In genomic region chr10:91909178-91909677, GRCh38 we compare ENCODE assay signal across 8 cellular contexts. TPM values are rescaled to one million over a fixed set of nuclear protein-coding genes. Genes with fewer than 3 reads are reported as not detected.
DNase-seq lines count a peak whose midpoint lies in the region; ATAC-seq and TF ChIP-seq lines count a peak whose summit lies in the region.

A gene with protein sequence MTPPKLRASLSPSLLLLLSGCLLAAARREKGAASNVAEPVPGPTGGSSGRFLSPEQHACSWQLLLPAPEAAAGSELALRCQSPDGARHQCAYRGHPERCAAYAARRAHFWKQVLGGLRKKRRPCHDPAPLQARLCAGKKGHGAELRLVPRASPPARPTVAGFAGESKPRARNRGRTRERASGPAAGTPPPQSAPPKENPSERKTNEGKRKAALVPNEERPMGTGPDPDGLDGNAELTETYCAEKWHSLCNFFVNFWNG (minus strand): TSS chr10:91909486. CDS start chr10:91908969, 517 bp downstream.

- no peak for TF ChIP-seq CTCF in psoas muscle (IDR thresholded peaks at IDR 0.05)

- H3K4me1 Mint-ChIP-seq in activated naive CD8-positive, alpha-beta T cell treated with anti-CD3 and anti-CD28 coated beads for 36 hours = peaks cover 26% of the 10 kb centered on the region

- WGBS in psoas muscle, 3 donors = 0 to 1% (median 1%) methylated on average over 16 of the region's 16 CpGs

- peak within 1 kb of the TSS; percentile 74 for H3K27ac ChIP-seq in psoas muscle

- peak within 1 kb of the TSS; percentile 90 for H3K27ac Mint-ChIP-seq in activated naive CD8-positive, alpha-beta T cell treated with anti-CD3 and anti-CD28 coated beads for 36 hours

- H3K27me3 ChIP-seq in NT2/D1 (ENCODE audit: insufficient read depth, insufficient read length) (no peaks in the 10 kb centered on the region), psoas muscle (ENCODE audit: insufficient read depth in 3 of 3, low read length in 2 of 3) (no peaks in the 10 kb centered on the region)

- peak within 1 kb of the TSS; percentile 84 for H3K9ac ChIP-seq in NT2/D1 (ENCODE audit: insufficient read length, low read depth)

- H3K4me1 ChIP-seq in NT2/D1 (ENCODE audit: insufficient read depth, insufficient read length) = no peaks in the 10 kb centered on the region
- peaks cover 10% of the 10 kb centered on the region for H3K4me1 ChIP-seq in psoas muscle

- H3K9me3 Mint-ChIP-seq in activated naive CD8-positive, alpha-beta T cell treated with anti-CD3 and anti-CD28 coated beads for 36 hours = no peaks in the 10 kb centered on the region

- H3K9me3 ChIP-seq in NT2/D1 (ENCODE audit: insufficient read depth, low read length) = no peaks in the 10 kb centered on the region
- H3K9me3 ChIP-seq in psoas muscle = peaks cover 5% of the 10 kb centered on the region

- H3K4me3 Mint-ChIP-seq in activated naive CD8-positive, alpha-beta T cell treated with anti-CD3 and anti-CD28 coated beads for 36 hours = peak within 1 kb of the TSS; percentile 84

- DNase-seq in CMK (ENCODE audit: low read depth) (peak; percentile 61), HT-29 (ENCODE audit: low spot score) (peak; percentile 56), NT2/D1 (ENCODE audit: low read depth, low spot score) (no peak), left ventricle myocardium superior (no peak), psoas muscle (no peak)
- DNase-seq in activated naive CD8-positive, alpha-beta T cell treated with anti-CD3 and anti-CD28 coated beads for 36 hours = peak; percentile 42

- peaks cover 16% of the 10 kb centered on the region for H3K36me3 Mint-ChIP-seq in activated naive CD8-positive, alpha-beta T cell treated with anti-CD3 and anti-CD28 coated beads for 36 hours

- intact Hi-C loops in left ventricle myocardium superior (cut with micrococcal nuclease) (no loop called here), psoas muscle (cut with DNase I) (loop anchor here in 1 of 2 donors (2.0 kb wide), 1 partner anchor 150 kb away; no protein-coding TSS in a partner anchor)

- H3K4me3 ChIP-seq in NT2/D1 (ENCODE audit: insufficient read length, low read depth) (peak within 1 kb of the TSS; percentile 75), psoas muscle (peak within 1 kb of the TSS; percentile 82)

- H3K27me3 Mint-ChIP-seq in activated naive CD8-positive, alpha-beta T cell treated with anti-CD3 and anti-CD28 coated beads for 36 hours = peaks cover 14% of the 10 kb centered on the region

- H3K36me3 ChIP-seq in NT2/D1 (ENCODE audit: insufficient read depth, insufficient read length, low read length) = peaks cover 9% of the 10 kb centered on the region
- peaks cover 0 to 2% of the 10 kb centered on the region in 2 donors for H3K36me3 ChIP-seq in psoas muscle (ENCODE audit: insufficient read depth in 1 of 2, low read depth in 1 of 2)

- ATAC-seq in left ventricle myocardium superior (peak; percentile 58), psoas muscle (peak in 3 of 4 donors; percentile 18 to 49 (median 33)), HG03159 (IDR thresholded peaks at IDR 0.05; ENCODE audit: unreplicated experiment) (no peak), GM18520 (IDR thresholded peaks at IDR 0.05; ENCODE audit: unreplicated experiment) (no peak)

RNA-seq across cellular contexts. Expression of the gene that starts here (rescaled TPM):
- 0.92 and 0.94 TPM in 2 replicates for total RNA-seq in HT-29 (2014; rRNA removed; shearing (Covaris generic))
- 1 to 10 TPM; 3.6 to 3.9 TPM for total RNA-seq in activated naive CD8-positive, alpha-beta T cell treated with anti-CD3 and anti-CD28 coated beads for 36 hours
- 0.27 TPM for total RNA-seq in left ventricle myocardium superior
- total RNA-seq in psoas muscle = 1 to 10 TPM in 1 of 4 donors, under 1 TPM in 3; 0.41 to 2.2 (median 0.71) TPM
- under 1 TPM; 0.41 to 0.66 (median 0.56) TPM for polyA plus RNA-seq in psoas muscle

Comparison
In these comparisons a context has a peak if more than half of its experiments do, and no peak if none do; other contexts are left out.
1. Peak in DNase-seq in HT-29; RNA of the gene not detected or under 1 TPM.
2. Peak in ATAC-seq in left ventricle myocardium superior; RNA of the gene not detected or under 1 TPM.
3. DNase-seq: peak in CMK (single experiment) and activated naive CD8-positive, alpha-beta T cell treated with anti-CD3 and anti-CD28 coated beads for 36 hours (single experiment); none in NT2/D1 (single experiment), left ventricle myocardium superior (single experiment) and psoas muscle (0 of 2).
4. ATAC-seq: peak in psoas muscle (3 of 4); none in HG03159 (single experiment) and GM18520 (single experiment).